In genomic region chr9:36632892-36633291, GRCh38 we compare ENCODE assay signal across 7 cellular contexts.
DNase-seq lines count a peak whose midpoint lies in the region; ATAC-seq and TF ChIP-seq lines count a peak whose summit lies in the region.

No MANE protein-coding gene starts in this region.

- H3K9me3 ChIP-seq in Loucy (ENCODE audit: insufficient read depth, low read depth, low read length) (no peaks in the 10 kb centered on the region), T-helper 17 cell (ENCODE audit: control insufficient read depth, low read length, poor library complexity, severe bottlenecking) (no peaks in the 10 kb centered on the region)

- no peaks in the 10 kb centered on the region for H3K79me2 ChIP-seq in Loucy (ENCODE audit: insufficient read depth, low read length)

- no peak for ATAC-seq in T-helper 17 cell
- ATAC-seq in GM21786 (IDR thresholded peaks at IDR 0.05; ENCODE audit: unreplicated experiment), result no peak
- no peak for ATAC-seq in HG02885 (IDR thresholded peaks at IDR 0.05; ENCODE audit: poor library complexity, unreplicated experiment)

- H3K9ac ChIP-seq in Loucy (ENCODE audit: low read depth, low read length, poor library complexity, severe bottlenecking), result no peak overlapping the region

- H3K4me1 Mint-ChIP-seq in T-helper 17 cell, result no peaks in the 10 kb centered on the region

- no peak overlapping the region for H3K4me2 ChIP-seq in Loucy (ENCODE audit: low read depth, low read length, poor library complexity, severe bottlenecking)

- no peaks in the 10 kb centered on the region for H3K27me3 ChIP-seq in Loucy (ENCODE audit: insufficient read depth, low read length, poor library complexity, severe bottlenecking)

- no peaks in the 10 kb centered on the region for H3F3A ChIP-seq in Loucy (ENCODE audit: low read depth)

- H3K9me2 ChIP-seq in Loucy (replicated peaks; ENCODE audit: low read depth, low read length), result no peaks in the 10 kb centered on the region

- no peak overlapping the region for H3K27ac Mint-ChIP-seq in T-helper 17 cell

- peaks cover 2% of the 10 kb centered on the region for H3K36me3 Mint-ChIP-seq in T-helper 17 cell (ENCODE audit: low read depth)

- H3K36me3 ChIP-seq in Loucy (ENCODE audit: insufficient read depth, low read length), result peaks cover 73% of the 10 kb centered on the region

- H4K20me1 ChIP-seq in Loucy (ENCODE audit: insufficient read depth, low read length, poor library complexity, severe bottlenecking), result no peaks in the 10 kb centered on the region

- TF ChIP-seq CTCF in Loucy (conservative IDR thresholded peaks at IDR 0.05; ENCODE audit: low read length), result peak; percentile 82
- TF ChIP-seq CTCF in astrocyte of the spinal cord (IDR thresholded peaks at IDR 0.05; ENCODE audit: low read depth, low read length), result peak; percentile 58

- no peak overlapping the region for H2AFZ ChIP-seq in Loucy (ENCODE audit: low read length)

- H3K4me3 ChIP-seq in Loucy (ENCODE audit: low read length, poor library complexity, severe bottlenecking) (no peak overlapping the region), astrocyte of the spinal cord (ENCODE audit: low read depth, low read length) (no peak overlapping the region)

- no peaks in the 10 kb centered on the region for H3K27me3 Mint-ChIP-seq in T-helper 17 cell

- H3K4me3 Mint-ChIP-seq in T-helper 17 cell, result no peak overlapping the region

- H3K4me1 ChIP-seq in Loucy (ENCODE audit: insufficient read depth, low read length, poor library complexity, severe bottlenecking), result no peaks in the 10 kb centered on the region

- DNase-seq in EL, result peak; percentile 32
- DNase-seq in astrocyte of the spinal cord (ENCODE audit: low read depth, low spot score), result peak; percentile 52
- DNase-seq in lung microvascular endothelial cell (ENCODE audit: low read depth in 2 of 2), result peak; percentile 48 to 68
- DNase-seq in T-helper 17 cell, result no peak

- in situ Hi-C loops in astrocyte of the spinal cord (cut with HindIII; ENCODE audit: low sequenced_read_pairs), result no loop called here

Comparison
In these comparisons a context has a peak if more than half of its experiments do, and no peak if none do; other contexts are left out.
1. DNase-seq: peak in EL (single experiment), astrocyte of the spinal cord (single experiment) and lung microvascular endothelial cell (2 of 2); none in T-helper 17 cell (0 of 3).